In the genomic region with DNA sequence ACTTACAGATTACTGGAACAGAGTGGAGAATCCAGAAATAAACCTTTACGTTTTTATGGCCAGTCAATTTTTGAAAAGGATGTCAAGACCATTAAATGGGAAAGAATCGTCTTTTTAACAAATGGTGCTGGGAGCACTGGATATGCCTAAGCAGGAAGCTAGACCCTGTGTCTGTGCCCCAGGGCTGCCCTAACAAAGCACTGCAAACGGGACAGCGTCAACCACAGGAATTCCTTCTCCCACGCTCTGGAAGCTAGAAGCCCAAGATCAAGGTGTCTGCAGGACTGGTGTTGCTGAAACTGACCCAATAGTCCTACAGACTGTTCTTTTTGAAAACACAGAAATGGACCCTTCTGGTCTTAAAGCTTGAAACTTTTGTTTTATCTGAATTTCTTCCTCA, we compare ENCODE assay signal across 32 cellular contexts.
"Had no signal": no experiment of that assay in that cellular context is flagged by ENCODE, and none has a peak within 500 bp of the region (broad histone marks: within the 10 kb centered on the region; RNA-seq: fewer than 3 reads in every experiment).

No MANE protein-coding gene starts in this region.

- H3K4me3 ChIP-seq: cardiac muscle cell, MG63, Peyer's patch, SJCRH30 had no signal

- ATAC-seq: activated CD8-positive, alpha-beta T cell treated with anti-CD3 and anti-CD28 coated beads for 36 hours; activated T-cell treated with anti-CD3 and anti-CD28 coated beads, Interleukin-2, amount 50 U/mL, for 72 hours; activated T-helper 17 cell treated with anti-CD3 and anti-CD28 coated beads, Interleukin-2, amount 50 U/mL, for 72 hours; PC-3; SK-N-SH treated with all-trans-retinoic acid at 6 μM for 48 hours had no signal

- FAIRE-seq: TTC549 had no signal

- H3K27ac ChIP-seq: cardiac muscle cell, Peyer's patch, SJCRH30 had no signal

- H3K4me1 ChIP-seq: Peyer's patch had no signal

- DNase-seq: activated CD4-positive, alpha-beta T cell treated with anti-CD3 and anti-CD28 coated beads, Interleukin-2, amount 10 ng/mL, durations not matched to agents 24 days and 14 days; activated CD4-positive, alpha-beta T cell treated with anti-CD3 and anti-CD28 coated beads, Interleukin-2, amount 50 U/mL, for 4 hours; activated CD8-positive, alpha-beta T cell treated with anti-CD3 and anti-CD28 coated beads for 36 hours; activated effector memory CD4-positive, alpha-beta T cell treated with anti-CD3 and anti-CD28 coated beads, Interleukin-2, amount 50 U/mL, for 16 hours; activated naive CD4-positive, alpha-beta T cell; activated naive CD4-positive, alpha-beta T cell treated with anti-CD3 and anti-CD28 coated beads, Interleukin-2, amount 50 U/mL, for 16 hours; activated naive CD8-positive, alpha-beta T cell treated with anti-CD3 and anti-CD28 coated beads for 36 hours; activated T-cell treated with anti-CD3 and anti-CD28 coated beads, Interleukin-2, amount 50 U/mL, for 1 hour; activated T-cell treated with anti-CD3 and anti-CD28 coated beads, Interleukin-2, amount 50 U/mL, for 72 hours; amniotic stem cell; MG63; NCI-H1048; NCI-H1105 treated with DMSO at 0.1 percent for 48 hours; NCI-H1436; NCI-H1694; NCI-H1930; NCI-H2081 treated with DMSO at 0.1 percent for 48 hours; NCI-H226; NCI-H446 treated with DMSO at 0.1 percent for 48 hours; NCI-H524; NCI-H748 treated with DMSO at 0.1 percent for 48 hours; NK-92 treated with Interleukin-12 subunit alpha and Interleukin-12 subunit beta, amount 100 ng/mL, for 24 hours; PC-3; Peyer's patch; SHP77; SJCRH30; T-helper 1 cell; T-helper 2 cell had no signal

- H3K9me3 ChIP-seq: MG63, Peyer's patch had no signal

- H3K36me3 ChIP-seq: cardiac muscle cell, MG63, Peyer's patch, SJCRH30 had no signal
